In the genomic region with DNA sequence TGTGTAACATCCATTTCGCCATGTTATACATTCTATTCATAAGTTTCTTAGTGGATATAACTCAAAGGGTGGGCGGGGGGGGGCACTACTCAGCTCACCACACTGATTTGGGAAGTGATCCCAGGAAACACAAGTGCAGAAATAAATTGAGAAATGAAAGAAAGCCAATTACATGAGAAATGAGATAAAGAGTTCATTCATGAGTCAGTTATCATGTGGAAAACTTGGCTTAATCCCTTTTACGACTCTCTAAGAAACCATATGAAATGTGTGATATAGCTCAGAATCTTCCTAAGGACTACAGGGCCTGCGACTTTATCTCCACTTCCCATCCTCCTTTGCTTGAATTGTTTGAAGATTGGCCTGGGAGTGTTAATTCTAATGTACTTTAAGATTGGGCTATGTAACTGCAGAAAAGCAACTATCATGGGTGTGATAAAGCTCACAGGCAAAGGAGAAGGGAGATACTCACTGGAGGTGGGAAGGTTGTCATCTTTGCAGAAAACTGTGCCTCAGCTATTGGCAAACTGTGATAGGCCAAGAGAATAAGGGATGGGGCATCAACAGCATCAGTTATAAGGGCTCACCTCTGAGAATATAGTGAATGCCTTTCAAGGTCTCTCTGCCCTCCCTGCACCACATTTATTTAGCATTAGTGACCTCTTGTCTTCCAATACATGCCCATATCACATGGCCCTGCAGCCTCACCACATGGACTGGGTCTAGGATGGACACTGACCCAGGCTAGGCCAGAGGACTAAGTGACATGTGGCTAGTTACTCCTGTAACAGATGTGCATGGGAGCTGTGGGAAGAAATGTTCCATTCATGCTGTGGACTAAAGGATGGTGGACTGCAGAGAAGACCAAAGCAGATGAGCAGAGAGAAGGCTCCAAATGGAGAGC, we compare ENCODE assay signal across 1 cellular context.
TF ChIP-seq lines count a peak whose summit lies in the region.

No MANE protein-coding gene starts in this region.

TF ChIP-seq in HepG2, 621 proteins besides CTCF, POLR2A, EP300 and RAD21:
- TF ChIP-seq, protein P1, sequence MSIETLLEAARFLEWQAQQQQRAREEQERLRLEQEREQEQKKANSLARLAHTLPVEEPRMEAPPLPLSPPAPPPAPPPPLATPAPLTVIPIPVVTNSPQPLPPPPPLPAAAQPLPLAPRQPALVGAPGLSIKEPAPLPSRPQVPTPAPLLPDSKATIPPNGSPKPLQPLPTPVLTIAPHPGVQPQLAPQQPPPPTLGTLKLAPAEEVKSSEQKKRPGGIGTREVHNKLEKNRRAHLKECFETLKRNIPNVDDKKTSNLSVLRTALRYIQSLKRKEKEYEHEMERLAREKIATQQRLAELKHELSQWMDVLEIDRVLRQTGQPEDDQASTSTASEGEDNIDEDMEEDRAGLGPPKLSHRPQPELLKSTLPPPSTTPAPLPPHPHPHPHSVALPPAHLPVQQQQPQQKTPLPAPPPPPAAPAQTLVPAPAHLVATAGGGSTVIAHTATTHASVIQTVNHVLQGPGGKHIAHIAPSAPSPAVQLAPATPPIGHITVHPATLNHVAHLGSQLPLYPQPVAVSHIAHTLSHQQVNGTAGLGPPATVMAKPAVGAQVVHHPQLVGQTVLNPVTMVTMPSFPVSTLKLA (IDR thresholded peaks at IDR 0.05), result peak; percentile 90
- TF ChIP-seq LCORL (IDR thresholded peaks at IDR 0.05) (no peak), LCORL (CRISPR knock-in tag; IDR thresholded peaks at IDR 0.05) (no peak), MBNL3 (CRISPR knock-in tag; conservative IDR thresholded peaks at IDR 0.05) (no peak)
